ENCODE assay signal across 10 cellular contexts in the genomic region with DNA sequence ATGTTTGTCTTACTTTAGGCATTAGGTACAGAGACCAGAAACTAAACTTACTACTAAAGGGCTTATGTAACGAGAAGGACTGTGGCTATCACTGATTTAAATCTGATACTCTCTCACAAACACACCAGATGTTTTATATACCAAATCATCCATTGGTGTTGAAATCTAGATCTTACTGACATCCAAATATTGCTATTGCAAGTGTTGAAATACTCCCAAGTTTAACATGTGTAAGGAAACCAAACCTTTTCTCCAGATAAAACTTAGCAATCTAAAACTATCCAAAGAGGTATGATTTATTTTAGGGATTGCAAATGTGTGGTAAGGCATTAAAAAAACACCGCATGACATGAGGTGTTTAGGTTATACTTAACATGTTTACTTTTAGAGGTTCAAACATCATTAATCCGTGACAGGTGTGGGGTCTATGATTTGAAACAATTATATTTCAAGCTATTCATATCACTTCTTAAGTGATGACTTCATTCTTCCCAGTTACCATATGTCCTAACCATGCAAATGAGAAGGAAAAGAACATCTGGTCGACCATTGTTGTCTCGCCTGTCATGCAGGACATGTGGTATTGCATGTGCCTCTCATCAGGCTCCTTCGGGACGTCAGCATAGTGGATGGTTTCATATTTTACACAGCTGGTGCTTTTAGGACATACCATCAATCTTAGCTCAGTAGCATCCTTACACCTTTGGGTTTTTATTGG.
A peak's percentile ranks its signal among the peaks of the same experiment; 100 is the strongest.
DNase-seq lines count a peak whose midpoint lies in the region; ATAC-seq and TF ChIP-seq lines count a peak whose summit lies in the region.
"Had no signal": no experiment of that assay in that cellular context is flagged by ENCODE, and none has a peak within 500 bp of the region (broad histone marks: within the 10 kb centered on the region; RNA-seq: fewer than 3 reads in every experiment).

No MANE protein-coding gene starts in this region.

- H3K9me2 ChIP-seq in hepatocyte (replicated peaks; ENCODE audit: insufficient read depth) = no peaks in the 10 kb centered on the region

- H3K4me3 ChIP-seq in mucosa of descending colon = no peak overlapping the region
- H3K4me3 ChIP-seq in left ventricle myocardium inferior = no peak overlapping the region
- no peak overlapping the region for H3K4me3 ChIP-seq in hepatocyte
- H3K4me3 ChIP-seq in gastrocnemius medialis = no peak overlapping the region
- H3K4me3 ChIP-seq: breast epithelium had no signal

- ATAC-seq in GM18867 (IDR thresholded peaks at IDR 0.05; ENCODE audit: unreplicated experiment) (peak; percentile 93), HG02623 (IDR thresholded peaks at IDR 0.05; ENCODE audit: unreplicated experiment) (peak; percentile 78), mucosa of descending colon (peak; percentile 32), gastrocnemius medialis (no peak)
- ATAC-seq: stimulated activated naive CD8-positive, alpha-beta T cell treated with anti-CD3 and anti-CD28 coated beads, Interleukin-15, amount 100 ng/mL, for 72 hours had no signal

- H3K4me2 ChIP-seq in hepatocyte = no peak overlapping the region

- in situ Hi-C loops in gastrocnemius medialis (cut with MboI; ENCODE audit: low sequenced_read_pairs in 4 of 4) = no loop called here

- intact Hi-C loops in mucosa of descending colon (cut with DNase I, micrococcal nuclease) = no loop called here
- intact Hi-C loops in left ventricle myocardium inferior (cut with micrococcal nuclease) = no loop called here
- intact Hi-C loops in gastrocnemius medialis (cut with DNase I; ENCODE audit: low total_unique reads) = no loop called here

- WGBS in hepatocyte (ENCODE audit: low lambda C conversion rate, missing lambda C conversion rate) = 73% methylated on average over 7 of the region's 7 CpGs

- DNase-seq in NCI-H1417 (lab: John Stamatoyannopoulos, UW) = peak; percentile 18 to 76 (median 38)
- peak in 1 of 3 donors; percentile 3 for DNase-seq in mucosa of descending colon
- DNase-seq in SK-N-DZ (ENCODE audit: low spot score) = no peak
- DNase-seq in left ventricle myocardium inferior = no peak
- no peak for DNase-seq in hepatocyte (ENCODE audit: low spot score)
- no peak for DNase-seq in gastrocnemius medialis
- DNase-seq: stimulated activated naive CD8-positive, alpha-beta T cell treated with anti-CD3 and anti-CD28 coated beads, Interleukin-15, amount 100 ng/mL, for 72 hours had no signal

- no peaks in the 10 kb centered on the region for H3K36me3 ChIP-seq in mucosa of descending colon (ENCODE audit: low read depth)
- no peaks in the 10 kb centered on the region for H3K36me3 ChIP-seq in left ventricle myocardium inferior
- no peaks in the 10 kb centered on the region for H3K36me3 ChIP-seq in hepatocyte (replicated peaks; ENCODE audit: insufficient read depth, low read depth)
- no peaks in the 10 kb centered on the region for H3K36me3 ChIP-seq in gastrocnemius medialis
- H3K36me3 ChIP-seq: breast epithelium had no signal

- H3K79me2 ChIP-seq in hepatocyte = no peaks in the 10 kb centered on the region

- H3K27ac ChIP-seq in left ventricle myocardium inferior (replicated peaks) (no peak overlapping the region), hepatocyte (no peak overlapping the region), gastrocnemius medialis (no peak overlapping the region)
- H3K27ac ChIP-seq: breast epithelium had no signal

- TF ChIP-seq CTCF in mucosa of descending colon (IDR thresholded peaks at IDR 0.05) (no peak), left ventricle myocardium inferior (IDR thresholded peaks at IDR 0.05; ENCODE audit: borderline replicate concordance) (no peak), hepatocyte (IDR thresholded peaks at IDR 0.05; ENCODE audit: poor library complexity) (no peak), gastrocnemius medialis (IDR thresholded peaks at IDR 0.05 in 4 of 5, conservative IDR thresholded peaks at IDR 0.05 in 1 of 5) (no peak)

- no peak for TF ChIP-seq POLR2A in gastrocnemius medialis (IDR thresholded peaks at IDR 0.05)

- no peak overlapping the region for H2AFZ ChIP-seq in hepatocyte

- H3K9me3 ChIP-seq in mucosa of descending colon (no peaks in the 10 kb centered on the region), left ventricle myocardium inferior (replicated peaks) (no peaks in the 10 kb centered on the region), hepatocyte (ENCODE audit: low read depth) (no peaks in the 10 kb centered on the region), gastrocnemius medialis (no peaks in the 10 kb centered on the region)
- H3K9me3 ChIP-seq: breast epithelium had no signal

- H3K4me1 ChIP-seq in mucosa of descending colon (ENCODE audit: low read depth) = no peaks in the 10 kb centered on the region
- H3K4me1 ChIP-seq in left ventricle myocardium inferior = no peaks in the 10 kb centered on the region
- H3K4me1 ChIP-seq in hepatocyte (ENCODE audit: insufficient read depth) = no peaks in the 10 kb centered on the region
- no peaks in the 10 kb centered on the region for H3K4me1 ChIP-seq in gastrocnemius medialis
- H3K4me1 ChIP-seq: breast epithelium had no signal

- peaks cover 50% of the 10 kb centered on the region for H3K27me3 ChIP-seq in left ventricle myocardium inferior (ENCODE audit: low read depth)
- H3K27me3 ChIP-seq in hepatocyte = peaks cover 2% of the 10 kb centered on the region
- H3K27me3 ChIP-seq in gastrocnemius medialis = no peaks in the 10 kb centered on the region

- H4K20me1 ChIP-seq in hepatocyte (ENCODE audit: insufficient read depth, poor library complexity, severe bottlenecking) = no peaks in the 10 kb centered on the region

Comparison
In these comparisons a context has a peak if more than half of its experiments do, and no peak if none do; other contexts are left out.
1. ATAC-seq: peak in GM18867 (single experiment), HG02623 (single experiment) and mucosa of descending colon (single experiment); none in gastrocnemius medialis (0 of 2).
2. DNase-seq: peak in NCI-H1417 (3 of 3); none in SK-N-DZ (single experiment), left ventricle myocardium inferior (single experiment), hepatocyte (single experiment) and gastrocnemius medialis (0 of 2).